ENCODE assay signal across 24 cellular contexts in genomic region chr5:172644711-172645110, GRCh38. TPM values are rescaled to one million over a fixed set of nuclear protein-coding genes. Genes with fewer than 3 reads are reported as not detected.
DNase-seq lines count a peak whose midpoint lies in the region; ATAC-seq and TF ChIP-seq lines count a peak whose summit lies in the region.
"Had no signal": no experiment of that assay in that cellular context is flagged by ENCODE, and none has a peak within 500 bp of the region (broad histone marks: within the 10 kb centered on the region; RNA-seq: fewer than 3 reads in every experiment).

No MANE protein-coding gene starts in this region.

- H3K27me3 ChIP-seq in cardiac muscle cell, result no peaks in the 10 kb centered on the region
- H3K27me3 ChIP-seq in gastrocnemius medialis, result peaks cover 0 to 6% (median 0%) of the 10 kb centered on the region in 3 donors
- H3K27me3 ChIP-seq in aorta (ENCODE audit: control insufficient read depth in 1 of 2, insufficient read depth in 2 of 2, low read length in 1 of 2), result no peaks in the 10 kb centered on the region
- H3K27me3 ChIP-seq: thyroid gland had no signal

- H3K27ac ChIP-seq in cardiac muscle cell (peak overlapping the region; percentile 58), gastrocnemius medialis (peak overlapping the region; percentile 48 to 87 (median 76)), aorta (ENCODE audit: low read depth in 1 of 2, low read length in 2 of 2) (no peak overlapping the region)
- H3K27ac ChIP-seq: GM23248, lower lobe of right lung had no signal

- no peak for DNase-seq in cardiac muscle cell (ENCODE audit: low read depth in 1 of 2, low spot score in 1 of 2)
- no peak for DNase-seq in Right ventricle myocardium superior
- peak; percentile 56 for DNase-seq in left kidney (ENCODE audit: low read depth, low spot score)
- DNase-seq in gastrocnemius medialis, result no peak
- DNase-seq in aorta, result peak; percentile 5 to 33
- DNase-seq in dermis blood vessel endothelial cell, result no peak
- no peak for DNase-seq in stimulated activated CD4-positive, alpha-beta T cell treated with anti-CD3 and anti-CD28 coated beads, Interleukin-15, amount 100 ng/mL, for 24 hours
- DNase-seq in NCI-H1436 treated with DMSO at 0.1 percent for 48 hours (lab: John Stamatoyannopoulos, UW), result no peak
- DNase-seq: activated CD4-positive, CD25-positive, alpha-beta regulatory T cell treated with anti-CD3 and anti-CD28 coated beads, Interleukin-2, amount 50 U/mL, for 72 hours; activated CD8-positive, alpha-beta T cell treated with anti-CD3 and anti-CD28 coated beads for 36 hours; activated effector memory CD4-positive, alpha-beta T cell treated with Interleukin-2 at 50 U/mL for 16 hours; activated naive CD8-positive, alpha-beta T cell treated with anti-CD3 and anti-CD28 coated beads, Interleukin-2, amount 10 ng/mL, durations not matched to agents 7 days and 5 days; activated T-cell treated with anti-CD3 and anti-CD28 coated beads for 4 hours; COR-L47; effector memory CD4-positive, alpha-beta T cell; erythroblast; foreskin melanocyte; GM23248; lower lobe of right lung; NCI-H1436; NCI-H510A; stimulated activated CD4-positive, alpha-beta T cell treated with anti-CD3 and anti-CD28 coated beads, Interleukin-4, amount 100 ng/mL, for 4 hours; stimulated activated naive CD4-positive, alpha-beta T cell treated with Interleukin-2 at 50 U/mL for 16 hours; thyroid gland had no signal

- no peaks in the 10 kb centered on the region for H3K36me3 ChIP-seq in cardiac muscle cell
- no peaks in the 10 kb centered on the region for H3K36me3 ChIP-seq in gastrocnemius medialis
- H3K36me3 ChIP-seq in aorta (ENCODE audit: control insufficient read depth in 1 of 2, insufficient read depth in 2 of 2, low read length in 1 of 2), result no peaks in the 10 kb centered on the region
- H3K36me3 ChIP-seq: thyroid gland had no signal

- ATAC-seq in Right ventricle myocardium superior (ENCODE audit: poor library complexity) (no peak), gastrocnemius medialis (no peak), aorta (ENCODE audit: low FRiP score) (no peak)
- ATAC-seq: activated CD8-positive, alpha-beta T cell treated with anti-CD3 and anti-CD28 coated beads for 36 hours; lower lobe of right lung had no signal

- H3K4me1 ChIP-seq in cardiac muscle cell (ENCODE audit: low read depth) (peaks cover 25% of the 10 kb centered on the region), gastrocnemius medialis (peaks cover 13 to 22% of the 10 kb centered on the region in 2 donors), aorta (ENCODE audit: control insufficient read depth in 1 of 2, insufficient read depth in 2 of 2, low read length in 2 of 2) (no peaks in the 10 kb centered on the region)

- TF ChIP-seq CTCF in cardiac muscle cell (IDR thresholded peaks at IDR 0.05; ENCODE audit: low read depth, low read length), result no peak
- TF ChIP-seq CTCF in gastrocnemius medialis (IDR thresholded peaks at IDR 0.05 in 4 of 5, conservative IDR thresholded peaks at IDR 0.05 in 1 of 5), result no peak

- H3K9me3 ChIP-seq in cardiac muscle cell (ENCODE audit: low read depth), result no peaks in the 10 kb centered on the region
- H3K9me3 ChIP-seq in gastrocnemius medialis, result no peaks in the 10 kb centered on the region
- H3K9me3 ChIP-seq in aorta (ENCODE audit: control insufficient read depth, low read length), result no peaks in the 10 kb centered on the region
- H3K9me3 ChIP-seq: lower lobe of right lung, thyroid gland had no signal

- TF ChIP-seq POLR2A in gastrocnemius medialis (IDR thresholded peaks at IDR 0.05), result no peak

- 94 to 95% methylated on average over 8 of the region's 8 CpGs for WGBS in aorta, 2 donors

- intact Hi-C loops in Right ventricle myocardium superior (cut with DNase I), result loop anchor here (5.0 to 10.0 kb wide), 2 partner anchors 60 to 167 kb away; no protein-coding TSS in a partner anchor
- intact Hi-C loops in gastrocnemius medialis (cut with DNase I; ENCODE audit: low total_unique reads), result no loop called here
- intact Hi-C loops in aorta (cut with DNase I), result no loop called here

- H3K4me3 ChIP-seq in cardiac muscle cell (no peak overlapping the region), gastrocnemius medialis (peak overlapping the region in 2 of 4 donors; percentile 39 to 74), aorta (ENCODE audit: low read length in 2 of 2) (no peak overlapping the region)
- H3K4me3 ChIP-seq: GM23248 had no signal

- in situ Hi-C loops in gastrocnemius medialis (cut with MboI; ENCODE audit: low sequenced_read_pairs in 4 of 4), result loop anchor here in 1 of 4 donors (5.0 kb wide), 1 partner anchor 48 kb away; no protein-coding TSS in a partner anchor

RNA-seq across cellular contexts. Expression of gene NEURL1B, which starts 3.6 kb away (rescaled TPM):
- total RNA-seq in cardiac muscle cell, result 32.7 and 55.8 TPM in 2 replicates
- polyA plus RNA-seq in cardiac muscle cell, result 4.6 and 7.6 TPM in 2 replicates
- total RNA-seq in Right ventricle myocardium superior, result 28.8 TPM
- total RNA-seq in gastrocnemius medialis, result 10 to 100 TPM in 3 of 4 donors, 1 to 10 TPM in 1; 8.7 to 18.8 (median 15.1) TPM
- total RNA-seq in aorta, result 10 to 100 TPM; 46.1 to 65.8 TPM
- 1 to 10 TPM; 1.9 to 3.5 TPM for polyA plus RNA-seq in aorta
- 6.9 and 26.0 TPM in 2 replicates for total RNA-seq in dermis blood vessel endothelial cell

Comparison
In these comparisons a context has a peak if more than half of its experiments do, and no peak if none do; other contexts are left out.
1. DNase-seq: peak in left kidney (single experiment) and aorta (2 of 2); none in cardiac muscle cell (0 of 2), Right ventricle myocardium superior (single experiment), gastrocnemius medialis (0 of 2), dermis blood vessel endothelial cell (single experiment), stimulated activated CD4-positive, alpha-beta T cell treated with anti-CD3 and anti-CD28 coated beads, Interleukin-15, amount 100 ng/mL, for 24 hours (single experiment) and NCI-H1436 treated with DMSO at 0.1 percent for 48 hours (single experiment).
2. H3K27ac ChIP-seq: peak in cardiac muscle cell (single experiment) and gastrocnemius medialis (4 of 4); none in aorta (0 of 2).